In the genomic region with DNA sequence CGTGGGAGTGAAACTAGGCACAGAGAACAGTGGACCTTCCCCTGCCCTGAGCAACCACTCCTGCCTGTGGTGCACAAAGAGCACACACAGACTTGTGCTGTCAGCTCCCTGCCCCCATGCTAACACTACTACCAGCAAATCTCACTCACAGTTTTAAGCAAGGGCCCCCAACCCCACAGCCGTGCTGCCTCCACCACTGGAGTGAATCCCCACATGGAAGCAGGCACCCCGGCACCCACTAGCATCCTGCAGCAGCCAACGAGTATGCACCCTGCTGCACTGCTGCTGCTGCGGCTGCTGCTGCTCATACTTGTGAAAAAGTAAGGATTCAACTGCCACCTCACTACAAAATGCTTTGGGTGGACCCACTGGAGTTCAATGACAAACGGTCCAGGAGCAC, we compare ENCODE assay signal across 22 cellular contexts.
DNase-seq lines count a peak whose midpoint lies in the region; ATAC-seq, FAIRE-seq and TF ChIP-seq lines count a peak whose summit lies in the region.
"Had no signal": no experiment of that assay in that cellular context is flagged by ENCODE, and none has a peak within 500 bp of the region (broad histone marks: within the 10 kb centered on the region; RNA-seq: fewer than 3 reads in every experiment).

No MANE protein-coding gene starts in this region.

- no peaks in the 10 kb centered on the region for H3K9me2 ChIP-seq in PC-9 (ENCODE audit: insufficient read depth)

- no peak overlapping the region for H3K4me3 ChIP-seq in right cardiac atrium (ENCODE audit: low read length)
- no peak overlapping the region for H3K4me3 ChIP-seq in kidney (ENCODE audit: low read length in 2 of 2)
- no peak overlapping the region for H3K4me3 ChIP-seq in neuronal stem cell (ENCODE audit: low read length in 2 of 2)
- no peak overlapping the region for H3K4me3 ChIP-seq in aorta (ENCODE audit: low read length in 2 of 2)
- H3K4me3 ChIP-seq in PC-9: no peak overlapping the region
- H3K4me3 ChIP-seq: BLaER1 had no signal

- no peaks in the 10 kb centered on the region for H3K79me1 ChIP-seq in neuronal stem cell (ENCODE audit: low read depth, low read length)

- H2BK5ac ChIP-seq in neuronal stem cell (ENCODE audit: low read length): peak overlapping the region; percentile 53

- H3K4me2 ChIP-seq in neuronal stem cell (ENCODE audit: insufficient read depth, low read length, poor library complexity, severe bottlenecking) (no peak overlapping the region), PC-9 (no peak overlapping the region)
- H3K4me2 ChIP-seq: BLaER1 had no signal

- no peaks in the 10 kb centered on the region for H3K4me1 ChIP-seq in right cardiac atrium (ENCODE audit: control insufficient read depth, insufficient read depth, low read length)
- no peaks in the 10 kb centered on the region for H3K4me1 ChIP-seq in kidney (ENCODE audit: control insufficient read depth in 1 of 2, insufficient read depth in 1 of 2, low read depth in 1 of 2, low read length in 2 of 2)
- no peaks in the 10 kb centered on the region for H3K4me1 ChIP-seq in neuronal stem cell (ENCODE audit: control insufficient read depth in 2 of 2, insufficient read depth in 1 of 2, low read depth in 1 of 2, low read length in 2 of 2)
- no peaks in the 10 kb centered on the region for H3K4me1 ChIP-seq in aorta (ENCODE audit: control insufficient read depth in 1 of 2, insufficient read depth in 2 of 2, low read length in 2 of 2)
- H3K4me1 ChIP-seq in PC-9 (replicated peaks; ENCODE audit: insufficient read depth): no peaks in the 10 kb centered on the region
- H3K4me1 ChIP-seq: BLaER1, Caco-2 had no signal

- no peak overlapping the region for H2BK15ac ChIP-seq in neuronal stem cell (ENCODE audit: low read length)

- CTCF ChIA-PET in PC-9 (lab: Charles Lee): no interaction called here

- no peak overlapping the region for H2BK120ac ChIP-seq in neuronal stem cell (ENCODE audit: low read depth, low read length)

- no peak overlapping the region for H3K14ac ChIP-seq in neuronal stem cell (ENCODE audit: low read length)

- no peaks in the 10 kb centered on the region for H3K9me3 ChIP-seq in right cardiac atrium (ENCODE audit: control insufficient read depth, low read length)
- H3K9me3 ChIP-seq in kidney (ENCODE audit: control insufficient read depth in 1 of 2, low read length in 2 of 2): no peaks in the 10 kb centered on the region
- no peaks in the 10 kb centered on the region for H3K9me3 ChIP-seq in neuronal stem cell (replicated peaks in 1 of 2; ENCODE audit: control insufficient read depth in 2 of 2, insufficient read depth in 1 of 2, low read depth in 1 of 2, low read length in 2 of 2)
- H3K9me3 ChIP-seq in aorta (ENCODE audit: control insufficient read depth, low read length): no peaks in the 10 kb centered on the region
- no peaks in the 10 kb centered on the region for H3K9me3 ChIP-seq in PC-9 (ENCODE audit: insufficient read depth, low read depth)
- H3K9me3 ChIP-seq: BLaER1, Caco-2 had no signal

- no peak overlapping the region for H3K23ac ChIP-seq in neuronal stem cell (ENCODE audit: low read depth, low read length, poor library complexity)

- no peaks in the 10 kb centered on the region for H3K36me3 ChIP-seq in kidney (ENCODE audit: control insufficient read depth in 1 of 2, insufficient read depth in 2 of 2, low read length in 2 of 2)
- no peaks in the 10 kb centered on the region for H3K36me3 ChIP-seq in neuronal stem cell (replicated peaks in 1 of 2; ENCODE audit: control insufficient read depth in 2 of 2, insufficient read depth in 2 of 2, low read length in 2 of 2)
- no peaks in the 10 kb centered on the region for H3K36me3 ChIP-seq in aorta (ENCODE audit: control insufficient read depth in 1 of 2, insufficient read depth in 2 of 2, low read length in 1 of 2)
- H3K36me3 ChIP-seq in PC-9 (ENCODE audit: low read depth): no peaks in the 10 kb centered on the region
- H3K36me3 ChIP-seq: BLaER1 had no signal

- no peaks in the 10 kb centered on the region for H3K27me3 ChIP-seq in right cardiac atrium (ENCODE audit: control insufficient read depth, insufficient read depth)
- H3K27me3 ChIP-seq in neuronal stem cell (ENCODE audit: control insufficient read depth in 3 of 3, insufficient read depth in 3 of 3, low read depth in 1 of 3, low read length in 3 of 3): no peaks in the 10 kb centered on the region
- H3K27me3 ChIP-seq in aorta (ENCODE audit: control insufficient read depth in 1 of 2, insufficient read depth in 2 of 2, low read length in 1 of 2): no peaks in the 10 kb centered on the region
- no peaks in the 10 kb centered on the region for H3K27me3 ChIP-seq in PC-9 (ENCODE audit: insufficient read depth, low read depth)
- H3K27me3 ChIP-seq: BLaER1 had no signal

- FAIRE-seq in kidney (lab: Jason Lieb, UNC): no peak
- FAIRE-seq: A204.1, G401.6, GM12892, H1 had no signal

- intact Hi-C loops in cardiac septum (cut with DNase I) (no loop called here), right cardiac atrium (cut with DNase I) (no loop called here), kidney (cut with DNase I) (no loop called here), aorta (cut with DNase I) (no loop called here), PC-9 (cut with micrococcal nuclease; ENCODE audit: unreplicated experiment) (no loop called here)

- no peaks in the 10 kb centered on the region for H4K20me1 ChIP-seq in PC-9 (ENCODE audit: insufficient read depth)
- H4K20me1 ChIP-seq: BLaER1 had no signal

- H4K8ac ChIP-seq in neuronal stem cell (ENCODE audit: low read depth, low read length): no peak overlapping the region

- ATAC-seq in right cardiac atrium: no peak
- no peak for ATAC-seq in aorta (ENCODE audit: low FRiP score)
- no peak for ATAC-seq in HG02759 (IDR thresholded peaks at IDR 0.05; ENCODE audit: unreplicated experiment)
- ATAC-seq: CD8-positive, alpha-beta T cell had no signal

- H3K27ac ChIP-seq in right cardiac atrium (ENCODE audit: low read length): no peak overlapping the region
- no peak overlapping the region for H3K27ac ChIP-seq in kidney (ENCODE audit: low read depth in 2 of 2, low read length in 2 of 2)
- no peak overlapping the region for H3K27ac ChIP-seq in neuronal stem cell (replicated peaks; ENCODE audit: low read length)
- H3K27ac ChIP-seq in aorta (ENCODE audit: low read depth in 1 of 2, low read length in 2 of 2): no peak overlapping the region
- no peak overlapping the region for H3K27ac ChIP-seq in PC-9
- H3K27ac ChIP-seq: 22Rv1, BLaER1, C4-2B had no signal

- no TSS peak for BruUV-seq in PC-9 (replicated peaks; lab: Mats Ljungman, UMichigan)

- no peaks in the 10 kb centered on the region for H3K79me2 ChIP-seq in PC-9 (ENCODE audit: low read depth)

- H3K18ac ChIP-seq in neuronal stem cell (ENCODE audit: low read length): peak overlapping the region; percentile 13

- H2AFZ ChIP-seq in neuronal stem cell (ENCODE audit: low read length) (no peak overlapping the region), PC-9 (no peak overlapping the region)

- H3K9ac ChIP-seq in kidney (ENCODE audit: low read length in 2 of 2): no peak overlapping the region
- no peak overlapping the region for H3K9ac ChIP-seq in neuronal stem cell (ENCODE audit: low read depth, low read length, poor library complexity)
- H3K9ac ChIP-seq: BLaER1 had no signal

- peak overlapping the region; percentile 78 for H2AK5ac ChIP-seq in neuronal stem cell (ENCODE audit: low read depth, low read length)

- peak overlapping the region; percentile 41 for H2BK12ac ChIP-seq in neuronal stem cell (ENCODE audit: low read length)

- DNase-seq in cardiac septum (ENCODE audit: low spot score) (peak; percentile 63), right cardiac atrium (no peak), kidney (peak; percentile 39), neuronal stem cell (ENCODE audit: low spot score) (no peak), aorta (peak; percentile 15 to 52), PC-9 (no peak)
- DNase-seq in stimulated activated CD4-positive, alpha-beta T cell treated with anti-CD3 and anti-CD28 coated beads, Interleukin-1b, Interleukin-23, amount 100 ng/mL, for 48 hours: no peak
- DNase-seq: Caco-2; CD4-positive, CD25-positive, alpha-beta regulatory T cell; CD8-positive, alpha-beta T cell; DMS153; DND-41; H7; HCEC 1CT had no signal

- POLR2A ChIA-PET in PC-9 (lab: Charles Lee; ENCODE audit: unreplicated experiment): no interaction called here

- H3F3A ChIP-seq in PC-9 (ENCODE audit: insufficient read depth, low read depth): no peaks in the 10 kb centered on the region

- 74% methylated on average over 6 of the region's 6 CpGs for WGBS in right cardiac atrium
- WGBS in neuronal stem cell (ENCODE audit: extremely low coverage in 2 of 2, insufficient read length in 2 of 2, insufficient replicate concordance in 1 of 2), 2 donors: no CpG with 5 or more reads among the region's 6 CpGs
- WGBS in aorta, 2 donors: 88 to 91% methylated on average over 6 of the region's 6 CpGs

- H4K91ac ChIP-seq in neuronal stem cell (ENCODE audit: low read depth, low read length, poor library complexity): no peak overlapping the region

- TF ChIP-seq CTCF in kidney (IDR thresholded peaks at IDR 0.05; ENCODE audit: borderline replicate concordance, extremely low read depth, insufficient read depth): no peak
- no peak for TF ChIP-seq CTCF in PC-9 (conservative IDR thresholded peaks at IDR 0.05)

- no peak overlapping the region for H3K4ac ChIP-seq in neuronal stem cell (ENCODE audit: low read length)

Comparison
In these comparisons a context has a peak if more than half of its experiments do, and no peak if none do; other contexts are left out.
1. DNase-seq: peak in cardiac septum (single experiment), kidney (single experiment) and aorta (2 of 2); none in right cardiac atrium (0 of 3), neuronal stem cell (single experiment), stimulated activated CD4-positive, alpha-beta T cell treated with anti-CD3 and anti-CD28 coated beads, Interleukin-1b, Interleukin-23, amount 100 ng/mL, for 48 hours (single experiment) and PC-9 (0 of 2).